In genomic region chr16:47019563-47019962, GRCh38 we compare ENCODE assay signal across 13 cellular contexts. TPM values are rescaled to one million over a fixed set of nuclear protein-coding genes. Genes with fewer than 3 reads are reported as not detected.
DNase-seq lines count a peak whose midpoint lies in the region.
"Had no signal": no experiment of that assay in that cellular context is flagged by ENCODE, and none has a peak within 500 bp of the region (broad histone marks: within the 10 kb centered on the region; RNA-seq: fewer than 3 reads in every experiment).

No MANE protein-coding gene starts in this region.

- DNase-seq in NCI-H82 (lab: John Stamatoyannopoulos, UW) (peak; percentile 22), NCI-H82 treated with DMSO at 0.1 percent for 48 hours (lab: John Stamatoyannopoulos, UW; ENCODE audit: unreplicated experiment) (no peak), NCI-H69 (lab: John Stamatoyannopoulos, UW) (peak; percentile 18), dermis blood vessel endothelial cell (peak; percentile 30), putamen (ENCODE audit: low spot score) (peak; percentile 13), HuH-7.5 (ENCODE audit: low spot score) (no peak)
- no peak for DNase-seq in NK-92 treated with Interleukin-12 subunit alpha and Interleukin-12 subunit beta, amount 100 ng/mL, for 24 hours (lab: John Stamatoyannopoulos, UW)
- DNase-seq in activated CD4-positive, alpha-beta memory T cell treated with anti-CD3 and anti-CD28 coated beads for 36 hours = no peak
- DNase-seq: amniotic stem cell; MG63; NCI-H774; stimulated activated naive CD4-positive, alpha-beta T cell treated with Interleukin-2 at 50 U/mL for 16 hours; T-helper 17 cell had no signal

- CTCF ChIA-PET in activated CD4-positive, alpha-beta memory T cell treated with anti-CD3 and anti-CD28 coated beads for 36 hours (lab: Charles Lee) = interaction anchor here (0.6 to 2.0 kb wide), 7 partner anchors 18 to 1137 kb away, joined by 3 to 18 read pairs (median 4); partner anchors contain the start of gene NETO2

- intact Hi-C loops in activated CD4-positive, alpha-beta memory T cell treated with anti-CD3 and anti-CD28 coated beads for 36 hours (cut with micrococcal nuclease) = loop anchor here (5.0 kb wide), 1 partner anchor 123 kb away; the partner anchor contains the start of gene NETO2

- H3K27ac Mint-ChIP-seq in activated CD4-positive, alpha-beta memory T cell treated with anti-CD3 and anti-CD28 coated beads for 36 hours = no peak overlapping the region
- H3K27ac Mint-ChIP-seq: T-helper 17 cell had no signal

- POLR2A ChIA-PET in activated CD4-positive, alpha-beta memory T cell treated with anti-CD3 and anti-CD28 coated beads for 36 hours (lab: Charles Lee) = no interaction called here

- H3K27me3 Mint-ChIP-seq in activated CD4-positive, alpha-beta memory T cell treated with anti-CD3 and anti-CD28 coated beads for 36 hours = no peaks in the 10 kb centered on the region
- H3K27me3 Mint-ChIP-seq: T-helper 17 cell had no signal

- H3K36me3 Mint-ChIP-seq in activated CD4-positive, alpha-beta memory T cell treated with anti-CD3 and anti-CD28 coated beads for 36 hours = no peaks in the 10 kb centered on the region

- no peak overlapping the region for H3K4me3 Mint-ChIP-seq in activated CD4-positive, alpha-beta memory T cell treated with anti-CD3 and anti-CD28 coated beads for 36 hours
- H3K4me3 Mint-ChIP-seq: T-helper 17 cell had no signal

- peaks cover 19% of the 10 kb centered on the region for H3K4me1 Mint-ChIP-seq in activated CD4-positive, alpha-beta memory T cell treated with anti-CD3 and anti-CD28 coated beads for 36 hours (ENCODE audit: low read depth)

- H3K9me3 Mint-ChIP-seq in activated CD4-positive, alpha-beta memory T cell treated with anti-CD3 and anti-CD28 coated beads for 36 hours = no peaks in the 10 kb centered on the region

RNA-seq across cellular contexts. Expression of gene DNAJA2, which starts 46.1 kb away (rescaled TPM):
- 82.6 and 92.1 TPM in 2 replicates for total RNA-seq in dermis blood vessel endothelial cell
- total RNA-seq in activated CD4-positive, alpha-beta memory T cell treated with anti-CD3 and anti-CD28 coated beads for 36 hours = 10 to 100 TPM; 78.9 to 80.6 TPM

Comparison
In these comparisons a context has a peak if more than half of its experiments do, and no peak if none do; other contexts are left out.
1. DNase-seq: peak in NCI-H82 (single experiment), NCI-H69 (single experiment), dermis blood vessel endothelial cell (single experiment) and putamen (single experiment); none in NCI-H82 treated with DMSO at 0.1 percent for 48 hours (single experiment), NK-92 treated with Interleukin-12 subunit alpha and Interleukin-12 subunit beta, amount 100 ng/mL, for 24 hours (single experiment), activated CD4-positive, alpha-beta memory T cell treated with anti-CD3 and anti-CD28 coated beads for 36 hours (single experiment) and HuH-7.5 (single experiment).